9 cellular contexts compared by ENCODE assay signal in the genomic region with DNA sequence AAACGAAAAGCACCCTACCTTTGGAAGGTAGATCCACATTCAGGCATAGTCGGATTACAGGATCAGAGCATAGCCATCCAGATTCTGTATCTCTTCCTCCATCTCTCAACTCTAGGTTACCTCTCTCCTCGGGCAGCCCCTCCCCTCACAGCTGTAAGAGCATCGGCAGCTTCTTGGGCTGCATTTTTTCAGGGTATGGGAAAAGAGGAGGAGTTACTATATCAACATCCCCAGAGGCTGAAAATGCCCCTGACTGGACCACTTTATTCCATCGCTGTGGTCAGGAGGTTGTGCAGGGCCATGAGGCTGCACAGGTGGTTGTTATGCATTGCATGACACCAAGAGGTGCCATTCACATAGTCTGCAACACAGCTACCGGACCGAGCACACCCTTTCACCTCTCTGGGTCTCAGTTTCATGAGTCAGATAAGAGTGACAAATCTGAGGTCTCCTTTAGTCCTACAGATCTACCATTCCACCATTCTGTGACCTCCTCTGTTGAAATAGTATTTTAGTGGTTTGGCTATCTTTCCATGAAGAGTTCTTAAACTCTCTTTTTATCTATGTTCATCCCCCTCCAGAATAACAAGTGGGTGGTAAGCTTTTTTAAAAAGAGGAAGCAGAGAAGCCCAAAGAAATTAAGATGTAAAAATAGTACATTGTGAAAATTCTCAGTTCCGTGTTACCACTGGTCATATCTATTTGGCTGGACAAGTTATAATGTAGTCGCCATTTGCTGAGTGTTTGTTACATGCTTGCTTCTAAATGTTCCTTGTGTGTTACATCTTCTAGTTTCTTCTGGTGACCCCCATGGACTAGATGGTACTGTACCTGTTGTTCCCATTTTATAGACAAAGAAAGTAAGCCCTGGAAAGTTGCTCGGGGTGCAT. TPM values are rescaled to one million over a fixed set of nuclear protein-coding genes. Genes with fewer than 3 reads are reported as not detected.
DNase-seq lines count a peak whose midpoint lies in the region; ATAC-seq and TF ChIP-seq lines count a peak whose summit lies in the region.
"Had no signal": no experiment of that assay in that cellular context is flagged by ENCODE, and none has a peak within 500 bp of the region (broad histone marks: within the 10 kb centered on the region; RNA-seq: fewer than 3 reads in every experiment).

No MANE protein-coding gene starts in this region.

- no peak overlapping the region for H3K27ac ChIP-seq in breast epithelium

- no peak for TF ChIP-seq CTCF in breast epithelium (IDR thresholded peaks at IDR 0.05)

- intact Hi-C loops in sciatic nerve (cut with DNase I) = no loop called here
- intact Hi-C loops in breast epithelium (cut with DNase I; ENCODE audit: low total_unique reads) = no loop called here

- DNase-seq in NCI-H82 (lab: John Stamatoyannopoulos, UW) = peak; percentile 83
- DNase-seq in sciatic nerve (ENCODE audit: low spot score) = no peak
- DNase-seq in breast epithelium (ENCODE audit: low spot score in 2 of 2) = no peak
- no peak for DNase-seq in activated T-cell treated with anti-CD3 and anti-CD28 coated beads for 4 hours
- no peak for DNase-seq in dedifferentiated amniotic fluid mesenchymal stem cell (ENCODE audit: extremely low spot score)
- no peak for DNase-seq in NCI-H526 treated with DMSO at 0.1 percent for 48 hours (lab: John Stamatoyannopoulos, UW)
- DNase-seq: midbrain had no signal

- H3K27me3 ChIP-seq in breast epithelium = no peaks in the 10 kb centered on the region

- H3K4me1 ChIP-seq in breast epithelium = no peaks in the 10 kb centered on the region

- ATAC-seq in GM19043 (IDR thresholded peaks at IDR 0.05; ENCODE audit: low read depth, unreplicated experiment) = peak; percentile 84
- ATAC-seq in HG02884 (IDR thresholded peaks at IDR 0.05; ENCODE audit: unreplicated experiment) = peak; percentile 77
- peak; percentile 45 for ATAC-seq in sciatic nerve

- H3K36me3 ChIP-seq in breast epithelium = no peaks in the 10 kb centered on the region

- no peaks in the 10 kb centered on the region for H3K9me3 ChIP-seq in breast epithelium

- TF ChIP-seq POLR2A in breast epithelium (IDR thresholded peaks at IDR 0.05) = no peak

- no peak overlapping the region for H3K4me3 ChIP-seq in breast epithelium

RNA-seq across cellular contexts. Expression of a gene that starts 56.6 kb away (rescaled TPM):
- total RNA-seq in sciatic nerve (14.3 TPM), breast epithelium (10 to 100 TPM in 2 of 3 donors, 1 to 10 TPM in 1; 9.1 to 31.5 (median 11.4) TPM)
